ENCODE assay signal across 14 cellular contexts in genomic region chr15:48001393-48002059, GRCh38.
DNase-seq lines count a peak whose midpoint lies in the region; ATAC-seq and TF ChIP-seq lines count a peak whose summit lies in the region.
"Had no signal": no experiment of that assay in that cellular context is flagged by ENCODE, and none has a peak within 500 bp of the region (broad histone marks: within the 10 kb centered on the region; RNA-seq: fewer than 3 reads in every experiment).

No MANE protein-coding gene starts in this region.

- peaks cover 0 to 4% of the 10 kb centered on the region in 2 donors for H3K9me3 Mint-ChIP-seq in stimulated activated naive B cell treated with anti-CD40 and anti-IgM and Interleukin-4, amounts not matched to agents 10 μg/mL and 1 μg/mL and 100 μg/mL, for 72 hours
- H3K9me3 Mint-ChIP-seq in T-helper 2 cell treated with Interferon-gamma antibody and Interleukin-4, amounts not matched to agents 5 μg/mL and 100 μg/mL, for 36 hours = no peaks in the 10 kb centered on the region
- H3K9me3 Mint-ChIP-seq: stimulated activated naive CD8-positive, alpha-beta T cell treated with anti-CD3 and anti-CD28 coated beads, Interleukin-15, Interleukin-2, amounts not matched to agents 100 ng/mL and 50 ng/mL, for 24 hours had no signal

- ATAC-seq in HG02759 (IDR thresholded peaks at IDR 0.05; ENCODE audit: unreplicated experiment) = peak; percentile 88
- peak; percentile 87 for ATAC-seq in HG03575 (IDR thresholded peaks at IDR 0.05; ENCODE audit: extremely low read depth, insufficient number of reproducible peaks, low FRiP score, unreplicated experiment)
- ATAC-seq in stimulated activated naive B cell treated with anti-CD40 and anti-IgM and Interleukin-4, amounts not matched to agents 10 μg/mL and 1 μg/mL and 100 μg/mL, for 72 hours (replicated peaks) = peak; percentile 87 to 89
- ATAC-seq in omental fat pad (ENCODE audit: low FRiP score) = no peak

- H3K4me1 Mint-ChIP-seq in stimulated activated naive B cell treated with anti-CD40 and anti-IgM and Interleukin-4, amounts not matched to agents 10 μg/mL and 1 μg/mL and 100 μg/mL, for 72 hours = peaks cover 12 to 18% of the 10 kb centered on the region in 2 donors
- H3K4me1 Mint-ChIP-seq in T-helper 2 cell treated with Interferon-gamma antibody and Interleukin-4, amounts not matched to agents 5 μg/mL and 100 μg/mL, for 36 hours (ENCODE audit: low read depth) = no peaks in the 10 kb centered on the region

- no peak overlapping the region for H3K4me3 Mint-ChIP-seq in stimulated activated naive B cell treated with anti-CD40 and anti-IgM and Interleukin-4, amounts not matched to agents 10 μg/mL and 1 μg/mL and 100 μg/mL, for 72 hours
- H3K4me3 Mint-ChIP-seq in T-helper 2 cell treated with Interferon-gamma antibody and Interleukin-4, amounts not matched to agents 5 μg/mL and 100 μg/mL, for 36 hours = no peak overlapping the region
- H3K4me3 Mint-ChIP-seq: stimulated activated naive CD8-positive, alpha-beta T cell treated with anti-CD3 and anti-CD28 coated beads, Interleukin-15, Interleukin-2, amounts not matched to agents 100 ng/mL and 50 ng/mL, for 24 hours had no signal

- peaks cover 0 to 11% of the 10 kb centered on the region in 2 donors for H3K27me3 Mint-ChIP-seq in stimulated activated naive B cell treated with anti-CD40 and anti-IgM and Interleukin-4, amounts not matched to agents 10 μg/mL and 1 μg/mL and 100 μg/mL, for 72 hours
- peaks cover 6% of the 10 kb centered on the region for H3K27me3 Mint-ChIP-seq in T-helper 2 cell treated with Interferon-gamma antibody and Interleukin-4, amounts not matched to agents 5 μg/mL and 100 μg/mL, for 36 hours (ENCODE audit: low read depth)
- H3K27me3 Mint-ChIP-seq: stimulated activated naive CD8-positive, alpha-beta T cell treated with anti-CD3 and anti-CD28 coated beads, Interleukin-15, Interleukin-2, amounts not matched to agents 100 ng/mL and 50 ng/mL, for 24 hours had no signal

- peak; percentile 27 for DNase-seq in NCI-H82 (lab: John Stamatoyannopoulos, UW)
- no peak for DNase-seq in NCI-H82 treated with DMSO at 0.1 percent for 48 hours (lab: John Stamatoyannopoulos, UW; ENCODE audit: unreplicated experiment)
- DNase-seq in stimulated activated naive B cell treated with anti-CD40 and anti-IgM and Interleukin-4, amounts not matched to agents 10 μg/mL and 1 μg/mL and 100 μg/mL, for 72 hours = no peak
- DNase-seq in SW480 (ENCODE audit: low spot score) = no peak
- DNase-seq in T-helper 2 cell treated with Interferon-gamma antibody and Interleukin-4, amounts not matched to agents 5 μg/mL and 100 μg/mL, for 36 hours (ENCODE audit: low spot score) = no peak
- no peak for DNase-seq in omental fat pad (ENCODE audit: low spot score)
- DNase-seq: ACHN, esophagus squamous epithelium, GM23248, NCI-H2107, WERI-Rb-1 had no signal

- peak overlapping the region; percentile 10 for H3K27ac Mint-ChIP-seq in stimulated activated naive B cell treated with anti-CD40 and anti-IgM and Interleukin-4, amounts not matched to agents 10 μg/mL and 1 μg/mL and 100 μg/mL, for 72 hours
- no peak overlapping the region for H3K27ac Mint-ChIP-seq in T-helper 2 cell treated with Interferon-gamma antibody and Interleukin-4, amounts not matched to agents 5 μg/mL and 100 μg/mL, for 36 hours
- H3K27ac Mint-ChIP-seq: stimulated activated naive CD8-positive, alpha-beta T cell treated with anti-CD3 and anti-CD28 coated beads, Interleukin-15, Interleukin-2, amounts not matched to agents 100 ng/mL and 50 ng/mL, for 24 hours had no signal

- no peaks in the 10 kb centered on the region for H3K36me3 Mint-ChIP-seq in stimulated activated naive B cell treated with anti-CD40 and anti-IgM and Interleukin-4, amounts not matched to agents 10 μg/mL and 1 μg/mL and 100 μg/mL, for 72 hours
- H3K36me3 Mint-ChIP-seq in T-helper 2 cell treated with Interferon-gamma antibody and Interleukin-4, amounts not matched to agents 5 μg/mL and 100 μg/mL, for 36 hours (ENCODE audit: low read depth) = no peaks in the 10 kb centered on the region

- no peak for TF ChIP-seq CTCF in omental fat pad (IDR thresholded peaks at IDR 0.05)
